11 cellular contexts compared by ENCODE assay signal in genomic region chr5:40875958-40876357, GRCh38. TPM values are rescaled to one million over a fixed set of nuclear protein-coding genes. Genes with fewer than 3 reads are reported as not detected.
"Had no signal": no experiment of that assay in that cellular context is flagged by ENCODE, and none has a peak within 500 bp of the region (broad histone marks: within the 10 kb centered on the region; RNA-seq: fewer than 3 reads in every experiment).

No MANE protein-coding gene starts in this region.

- H3K4me2 ChIP-seq: GM23338 had no signal

- H3K4me1 ChIP-seq: HAP-1 had no signal

- H3K36me3 ChIP-seq: HAP-1 had no signal

- H3K9ac ChIP-seq: GM23248 had no signal

- H3K4me3 Mint-ChIP-seq: GM23338, H9, HFFc6 had no signal

- ATAC-seq: GM23338, HCT116 had no signal

- FAIRE-seq: H1, H54 had no signal

- H3K4me3 ChIP-seq: GM23248, GM23338, HAP-1 had no signal

- DNase-seq: GM23248, GOT3, H7, H9, HCEC 1CT, HFFc6 had no signal

- H3K27ac ChIP-seq: GM23248 had no signal

- H2AFZ ChIP-seq: GM23248, GM23338 had no signal

- H3K9me3 ChIP-seq: HAP-1 had no signal

- H3K27ac Mint-ChIP-seq: GM23338, H9, HFFc6 had no signal

RNA-seq across cellular contexts. Expression of gene C7, which starts 33.3 kb away (rescaled TPM):
- total RNA-seq: GM23248, H1 had no signal
- polyA plus RNA-seq: GM23248 had no signal
